ENCODE assay signal across 20 cellular contexts in genomic region chr20:61777773-61778484, GRCh38.
"Had no signal": no experiment of that assay in that cellular context is flagged by ENCODE, and none has a peak within 500 bp of the region (broad histone marks: within the 10 kb centered on the region; RNA-seq: fewer than 3 reads in every experiment).

No MANE protein-coding gene starts in this region.

- H3K9me3 ChIP-seq: adrenal gland had no signal

- H3K4me1 ChIP-seq: adrenal gland, breast epithelium, Peyer's patch, SJSA1 had no signal

- H3K27me3 Mint-ChIP-seq: activated CD8-positive, alpha-beta T cell treated with anti-CD3 and anti-CD28 coated beads for 36 hours had no signal

- H3K4me3 ChIP-seq: adrenal gland, breast epithelium, Peyer's patch, SJSA1 had no signal

- H3K27ac ChIP-seq: adrenal gland, breast epithelium, Peyer's patch, RWPE1, SJSA1 had no signal

- H3K36me3 ChIP-seq: adrenal gland, breast epithelium, Peyer's patch, SJSA1 had no signal

- H3K27ac Mint-ChIP-seq: activated CD8-positive, alpha-beta T cell treated with anti-CD3 and anti-CD28 coated beads for 36 hours; activated naive CD8-positive, alpha-beta T cell treated with anti-CD3 and anti-CD28 coated beads, Interleukin-2, amount 10 ng/mL, durations not matched to agents 7 days and 5 days; activated T-cell treated with anti-CD3 and anti-CD28 coated beads, Interleukin-2, amount 50 U/mL, for 72 hours had no signal

- DNase-seq: activated CD4-positive, alpha-beta T cell treated with anti-CD3 and anti-CD28 coated beads for 4 hours; activated CD8-positive, alpha-beta memory T cell treated with anti-CD3 and anti-CD28 coated beads, Interleukin-2, amount 50 U/mL, for 4 hours; activated CD8-positive, alpha-beta T cell treated with anti-CD3 and anti-CD28 coated beads for 36 hours; activated naive CD4-positive, alpha-beta T cell treated with anti-CD3 and anti-CD28 coated beads, Interleukin-2, amount 50 U/mL, for 16 hours; activated naive CD8-positive, alpha-beta T cell treated with anti-CD3 and anti-CD28 coated beads, Interleukin-2, amount 10 ng/mL, durations not matched to agents 7 days and 5 days; activated T-cell treated with anti-CD3 and anti-CD28 coated beads, Interleukin-2, amount 50 U/mL, for 72 hours; adrenal gland; Karpas-422; MM.1S; NCI-H146; NCI-H187 treated with DMSO at 0.1 percent for 48 hours; NCI-H2081 treated with DMSO at 0.1 percent for 48 hours; NCI-H446; NCI-H524; SHP77; SW 1271 had no signal

- H3K27me3 ChIP-seq: adrenal gland, breast epithelium, Peyer's patch had no signal

- H3K4me1 Mint-ChIP-seq: activated naive CD8-positive, alpha-beta T cell treated with anti-CD3 and anti-CD28 coated beads, Interleukin-2, amount 10 ng/mL, durations not matched to agents 7 days and 5 days had no signal

- H3K36me3 Mint-ChIP-seq: activated naive CD8-positive, alpha-beta T cell treated with anti-CD3 and anti-CD28 coated beads, Interleukin-2, amount 10 ng/mL, durations not matched to agents 7 days and 5 days had no signal

- H3K4me3 Mint-ChIP-seq: activated CD8-positive, alpha-beta T cell treated with anti-CD3 and anti-CD28 coated beads for 36 hours; activated naive CD8-positive, alpha-beta T cell treated with anti-CD3 and anti-CD28 coated beads, Interleukin-2, amount 10 ng/mL, durations not matched to agents 7 days and 5 days; activated T-cell treated with anti-CD3 and anti-CD28 coated beads, Interleukin-2, amount 50 U/mL, for 72 hours had no signal
